In genomic region chr13:87536499-87536898, GRCh38 we compare ENCODE assay signal across 18 cellular contexts.
DNase-seq lines count a peak whose midpoint lies in the region; ATAC-seq and TF ChIP-seq lines count a peak whose summit lies in the region.
"Had no signal": no experiment of that assay in that cellular context is flagged by ENCODE, and none has a peak within 500 bp of the region (broad histone marks: within the 10 kb centered on the region; RNA-seq: fewer than 3 reads in every experiment).

No MANE protein-coding gene starts in this region.

- ATAC-seq in GM19452 (IDR thresholded peaks at IDR 0.05; ENCODE audit: unreplicated experiment) (peak; percentile 47), HG03097 (IDR thresholded peaks at IDR 0.05; ENCODE audit: low FRiP score, unreplicated experiment) (peak; percentile 45)
- ATAC-seq: A549; activated T-cell treated with anti-CD3 and anti-CD28 coated beads, Interleukin-2, amount 50 U/mL, for 4 hours; Panc1; upper lobe of right lung had no signal

- H3K79me2 ChIP-seq in OCI-LY3 (ENCODE audit: low read length) = no peaks in the 10 kb centered on the region

- no peak overlapping the region for H3K9ac ChIP-seq in OCI-LY3 (ENCODE audit: low read length)

- no peak for TF ChIP-seq CTCF in OCI-LY3 (IDR thresholded peaks at IDR 0.05; ENCODE audit: low read depth, low read length)

- no peak overlapping the region for H3K27ac ChIP-seq in OCI-LY3 (ENCODE audit: low read length)
- H3K27ac ChIP-seq: A549, upper lobe of right lung had no signal

- no peaks in the 10 kb centered on the region for H3K9me3 ChIP-seq in OCI-LY3 (ENCODE audit: insufficient read depth, low read length)
- H3K9me3 ChIP-seq: A549, upper lobe of right lung had no signal

- DNase-seq in A172 (ENCODE audit: low spot score) (peak; percentile 18), DMS153 treated with DMSO at 0.1 percent for 48 hours (lab: John Stamatoyannopoulos, UW; ENCODE audit: unreplicated experiment) (no peak), COLO829 (ENCODE audit: low spot score) (no peak), amygdala (lab: John Stamatoyannopoulos, UW) (no peak), AG20443 (ENCODE audit: low spot score) (no peak)
- DNase-seq: activated CD4-positive, alpha-beta T cell treated with anti-CD3 and anti-CD28 coated beads for 4 hours; activated T-cell treated with anti-CD3 and anti-CD28 coated beads, Interleukin-2, amount 50 U/mL, for 4 hours; foreskin fibroblast; NCI-H1048; NCI-H446; stimulated activated CD4-positive, alpha-beta T cell treated with anti-CD3 and anti-CD28 coated beads, Interleukin-1b, Interleukin-23, amount 100 ng/mL, for 48 hours; T-helper 2 cell; upper lobe of right lung had no signal

- H3K36me3 ChIP-seq in OCI-LY3 (replicated peaks; ENCODE audit: low read depth, low read length) = no peaks in the 10 kb centered on the region
- H3K36me3 ChIP-seq: upper lobe of right lung had no signal

- peaks cover 9% of the 10 kb centered on the region for H3K4me1 ChIP-seq in OCI-LY3 (ENCODE audit: low read length)
- H3K4me1 ChIP-seq: A549, upper lobe of right lung had no signal

- H4K20me1 ChIP-seq in OCI-LY3 (ENCODE audit: insufficient read depth, low read length) = no peaks in the 10 kb centered on the region

- H3K27me3 ChIP-seq in OCI-LY3 (ENCODE audit: low read depth, low read length) = no peaks in the 10 kb centered on the region
- H3K27me3 ChIP-seq: upper lobe of right lung had no signal

- H3K4me2 ChIP-seq in OCI-LY3 (ENCODE audit: low read length) = peak overlapping the region; percentile 28; the same call in 1 of the 2 replicates
- H3K4me2 ChIP-seq: A549 had no signal

- no peak overlapping the region for H3K4me3 ChIP-seq in OCI-LY3 (ENCODE audit: low read length)
- H3K4me3 ChIP-seq: A549, upper lobe of right lung had no signal

- peak overlapping the region; percentile 72 for H2AFZ ChIP-seq in OCI-LY3 (ENCODE audit: low read depth, low read length)
